ENCODE assay signal across 8 cellular contexts in the genomic region with DNA sequence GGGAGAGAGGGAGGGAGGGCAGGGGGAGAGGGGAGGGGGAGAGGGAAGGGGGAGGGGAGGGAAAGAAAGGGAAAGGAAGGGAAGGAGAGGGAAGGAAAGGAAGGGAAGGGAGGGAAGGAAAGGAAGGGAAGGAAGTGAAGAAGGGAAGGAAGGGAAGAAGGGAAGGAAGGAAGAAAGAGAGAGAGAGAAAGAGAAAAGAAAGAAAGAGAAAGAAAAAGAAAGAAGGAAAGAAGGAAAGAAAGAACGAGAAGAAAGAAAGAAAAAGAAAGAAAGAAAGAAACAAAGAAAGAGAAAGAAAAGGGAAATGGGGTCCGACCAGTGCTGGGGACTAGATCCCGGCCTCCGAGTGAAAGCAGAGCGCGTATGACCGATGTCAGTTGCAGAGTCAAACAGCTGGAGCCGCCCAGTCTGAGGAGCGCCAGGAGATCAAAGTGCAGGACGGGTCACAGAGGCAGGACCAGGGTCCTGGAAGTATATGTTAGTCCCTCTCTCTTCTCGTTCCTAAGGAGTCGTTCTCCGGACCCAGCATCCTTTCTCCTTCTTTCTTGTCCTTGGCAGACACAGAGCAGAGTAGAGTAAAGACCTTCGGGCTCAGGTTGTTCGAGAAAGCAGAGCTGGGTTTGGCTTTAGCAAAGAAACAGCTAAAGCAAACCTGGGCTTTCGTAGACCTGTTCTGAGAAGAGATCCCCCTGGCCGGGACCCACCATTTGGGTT.
DNase-seq lines count a peak whose midpoint lies in the region; ATAC-seq and TF ChIP-seq lines count a peak whose summit lies in the region.

No MANE protein-coding gene starts in this region.

- H2BK5ac ChIP-seq in neuronal stem cell (ENCODE audit: low read length), result no peak overlapping the region

- ATAC-seq in GM21576 (IDR thresholded peaks at IDR 0.05; ENCODE audit: unreplicated experiment) (no peak), upper lobe of right lung (no peak)

- peak overlapping the region; percentile 54 for H3K4me3 ChIP-seq in HUES6 (ENCODE audit: low read depth, low read length)
- H3K4me3 ChIP-seq in duodenal mucosa (ENCODE audit: low read depth in 1 of 2, low read length in 2 of 2), result peak overlapping the region; percentile 43
- peak overlapping the region in 1 of 2 donors; percentile 19 for H3K4me3 ChIP-seq in neuronal stem cell (ENCODE audit: low read length in 2 of 2)
- no peak overlapping the region for H3K4me3 ChIP-seq in upper lobe of right lung

- H3K4me2 ChIP-seq in neuronal stem cell (ENCODE audit: insufficient read depth, low read length, poor library complexity, severe bottlenecking), result peak overlapping the region; percentile 72

- H3K14ac ChIP-seq in neuronal stem cell (ENCODE audit: low read length), result no peak overlapping the region

- no peak for TF ChIP-seq CTCF in upper lobe of right lung (IDR thresholded peaks at IDR 0.05)

- no peak overlapping the region for H2AK5ac ChIP-seq in neuronal stem cell (ENCODE audit: low read depth, low read length)

- H3K27me3 ChIP-seq in HUES6 (ENCODE audit: control insufficient read depth, insufficient read depth, low read length), result no peaks in the 10 kb centered on the region; the same call in 1 of the 2 replicates
- peaks cover 0 to 7% of the 10 kb centered on the region in 2 donors for H3K27me3 ChIP-seq in duodenal mucosa (ENCODE audit: control insufficient read depth in 1 of 2, insufficient read depth in 2 of 2, low read length in 2 of 2)
- peaks cover 0 to 7% (median 6%) of the 10 kb centered on the region in 3 experiments for H3K27me3 ChIP-seq in neuronal stem cell (ENCODE audit: control insufficient read depth in 3 of 3, insufficient read depth in 3 of 3, low read depth in 1 of 3, low read length in 3 of 3)
- no peaks in the 10 kb centered on the region for H3K27me3 ChIP-seq in upper lobe of right lung

- no peaks in the 10 kb centered on the region; the same call in 1 of the 2 replicates for H3K4me1 ChIP-seq in HUES6 (ENCODE audit: control insufficient read depth, insufficient read depth, low read length)
- peaks cover 6 to 8% of the 10 kb centered on the region in 2 donors for H3K4me1 ChIP-seq in duodenal mucosa (ENCODE audit: control insufficient read depth in 1 of 2, insufficient read depth in 2 of 2, low read length in 2 of 2)
- peaks cover 0 to 5% of the 10 kb centered on the region in 2 donors for H3K4me1 ChIP-seq in neuronal stem cell (ENCODE audit: control insufficient read depth in 2 of 2, insufficient read depth in 1 of 2, low read depth in 1 of 2, low read length in 2 of 2)
- peaks cover 6% of the 10 kb centered on the region for H3K4me1 ChIP-seq in upper lobe of right lung

- intact Hi-C loops in upper lobe of right lung (cut with DNase I), result loop anchor here (10.0 kb wide), 1 partner anchor 376 kb away; no protein-coding TSS in a partner anchor

- no peak overlapping the region for H3K4ac ChIP-seq in neuronal stem cell (ENCODE audit: low read length)

- H2AFZ ChIP-seq in neuronal stem cell (ENCODE audit: low read length), result peak overlapping the region; percentile 70

- H3K9me3 ChIP-seq in HUES6 (ENCODE audit: control insufficient read depth, insufficient read depth, low read depth, low read length) (no peaks in the 10 kb centered on the region), duodenal mucosa (ENCODE audit: control insufficient read depth in 1 of 2, low read length in 2 of 2) (no peaks in the 10 kb centered on the region), neuronal stem cell (replicated peaks in 1 of 2; ENCODE audit: control insufficient read depth in 2 of 2, insufficient read depth in 1 of 2, low read depth in 1 of 2, low read length in 2 of 2) (no peaks in the 10 kb centered on the region), upper lobe of right lung (no peaks in the 10 kb centered on the region)

- WGBS in neuronal stem cell (ENCODE audit: extremely low coverage in 2 of 2, insufficient read length in 2 of 2, insufficient replicate concordance in 1 of 2), 2 donors, result no CpG with 5 or more reads among the region's 17 CpGs

- H3K36me3 ChIP-seq in HUES6 (ENCODE audit: control insufficient read depth, insufficient read depth, low read length), result no peaks in the 10 kb centered on the region
- no peaks in the 10 kb centered on the region for H3K36me3 ChIP-seq in duodenal mucosa (ENCODE audit: control insufficient read depth in 1 of 2, insufficient read depth in 2 of 2, low read length in 2 of 2)
- H3K36me3 ChIP-seq in neuronal stem cell (replicated peaks in 1 of 2; ENCODE audit: control insufficient read depth in 2 of 2, insufficient read depth in 2 of 2, low read length in 2 of 2), result no peaks in the 10 kb centered on the region
- no peaks in the 10 kb centered on the region for H3K36me3 ChIP-seq in upper lobe of right lung

- peak overlapping the region; percentile 8 for H3K9ac ChIP-seq in HUES6 (ENCODE audit: low read length)
- peak overlapping the region in 1 of 2 donors; percentile 11 for H3K9ac ChIP-seq in duodenal mucosa (ENCODE audit: low read depth in 1 of 2, low read length in 2 of 2)
- no peak overlapping the region for H3K9ac ChIP-seq in neuronal stem cell (ENCODE audit: low read depth, low read length, poor library complexity)

- H3K23ac ChIP-seq in neuronal stem cell (ENCODE audit: low read depth, low read length, poor library complexity), result no peak overlapping the region

- no peaks in the 10 kb centered on the region for H3K79me1 ChIP-seq in neuronal stem cell (ENCODE audit: low read depth, low read length)

- H2BK12ac ChIP-seq in neuronal stem cell (ENCODE audit: low read length), result no peak overlapping the region

- H4K8ac ChIP-seq in neuronal stem cell (ENCODE audit: low read depth, low read length), result no peak overlapping the region

- no peak overlapping the region for H4K91ac ChIP-seq in neuronal stem cell (ENCODE audit: low read depth, low read length, poor library complexity)

- no peak overlapping the region for H2BK15ac ChIP-seq in neuronal stem cell (ENCODE audit: low read length)

- DNase-seq in NCI-H510A treated with DMSO at 0.1 percent for 48 hours (lab: John Stamatoyannopoulos, UW) (peak; percentile 34), NCI-H510A (lab: John Stamatoyannopoulos, UW) (no peak), neuronal stem cell (ENCODE audit: low spot score) (peak; percentile 18), upper lobe of right lung (no peak)
- no peak for DNase-seq in stimulated activated CD8-positive, alpha-beta memory T cell treated with anti-CD3 and anti-CD28 coated beads, Interleukin-4, amount 100 ng/mL, for 48 hours

- no peak overlapping the region for H3K18ac ChIP-seq in neuronal stem cell (ENCODE audit: low read length)

- no peak overlapping the region for H3K27ac ChIP-seq in HUES6 (ENCODE audit: low read depth, low read length)
- H3K27ac ChIP-seq in duodenal mucosa (ENCODE audit: low read depth, low read length), result no peak overlapping the region
- H3K27ac ChIP-seq in neuronal stem cell (replicated peaks; ENCODE audit: low read length), result no peak overlapping the region
- H3K27ac ChIP-seq in upper lobe of right lung, result no peak overlapping the region

- no peak overlapping the region for H2BK120ac ChIP-seq in neuronal stem cell (ENCODE audit: low read depth, low read length)

Comparison
In these comparisons a context has a peak if more than half of its experiments do, and no peak if none do; other contexts are left out.
1. DNase-seq: peak in NCI-H510A treated with DMSO at 0.1 percent for 48 hours (single experiment) and neuronal stem cell (single experiment); none in NCI-H510A (single experiment), stimulated activated CD8-positive, alpha-beta memory T cell treated with anti-CD3 and anti-CD28 coated beads, Interleukin-4, amount 100 ng/mL, for 48 hours (single experiment) and upper lobe of right lung (single experiment).